25 cellular contexts compared by ENCODE assay signal in genomic region chr3:41898631-41899030, GRCh38.
"Had no signal": no experiment of that assay in that cellular context is flagged by ENCODE, and none has a peak within 500 bp of the region (broad histone marks: within the 10 kb centered on the region; RNA-seq: fewer than 3 reads in every experiment).

No MANE protein-coding gene starts in this region.

- DNase-seq: activated CD4-positive, alpha-beta T cell treated with anti-CD3 and anti-CD28 coated beads for 48 hours; activated CD4-positive, alpha-beta T cell treated with anti-CD3 and anti-CD28 coated beads, Interleukin-2, amount 50 U/mL, for 48 hours; activated CD8-positive, alpha-beta memory T cell treated with anti-CD3 and anti-CD28 coated beads for 24 hours; activated effector memory CD4-positive, alpha-beta T cell treated with anti-CD3 and anti-CD28 coated beads, Interleukin-2, amount 50 U/mL, for 16 hours; activated naive CD4-positive, alpha-beta T cell treated with anti-CD3 and anti-CD28 coated beads for 36 hours; activated naive CD8-positive, alpha-beta T cell treated with anti-CD3 and anti-CD28 coated beads for 36 hours; cerebellar nuclear complex; effector memory CD8-positive, alpha-beta T cell; erythroblast; left colon; mammary epithelial cell; midbrain; naive thymus-derived CD4-positive, alpha-beta T cell; ovary; right lobe of liver; stimulated activated CD4-positive, alpha-beta T cell treated with anti-CD3 and anti-CD28 coated beads, Interleukin-2, amount 100 ng/mL, for 48 hours; stimulated activated naive CD4-positive, alpha-beta T cell treated with Interleukin-2 at 50 U/mL for 16 hours; WERI-Rb-1 had no signal

- H2AFZ ChIP-seq: hepatocyte had no signal

- H3K27ac ChIP-seq: ascending aorta, cardiac muscle cell, coronary artery, gastroesophageal sphincter, hepatocyte, ovary, right lobe of liver, tibial nerve, WERI-Rb-1 had no signal

- H3K27me3 ChIP-seq: ascending aorta, cardiac muscle cell, gastroesophageal sphincter, hepatocyte, ovary, right lobe of liver, tibial nerve had no signal

- ATAC-seq: activated CD4-positive, CD25-positive, alpha-beta regulatory T cell treated with anti-CD3 and anti-CD28 coated beads, Interleukin-2, amount 50 U/mL, for 24 hours; effector memory CD8-positive, alpha-beta T cell; gastroesophageal sphincter; left colon; naive thymus-derived CD4-positive, alpha-beta T cell; right lobe of liver had no signal

- H3K4me3 ChIP-seq: ascending aorta, cardiac muscle cell, coronary artery, gastroesophageal sphincter, hepatocyte, ovary, right lobe of liver, tibial nerve had no signal

- H3K79me2 ChIP-seq: hepatocyte had no signal

- H3K4me2 ChIP-seq: hepatocyte had no signal

- H3K4me1 ChIP-seq: ascending aorta, gastroesophageal sphincter, tibial nerve had no signal

- H3K9me3 ChIP-seq: ascending aorta, gastroesophageal sphincter, ovary, right lobe of liver, tibial nerve had no signal

- H3K36me3 ChIP-seq: ascending aorta, cardiac muscle cell, ovary, right lobe of liver, WERI-Rb-1 had no signal
